Comparison of ENCODE assay signal across 23 cellular contexts in genomic region chr4:158300012-158300411, GRCh38.
DNase-seq lines count a peak whose midpoint lies in the region; ATAC-seq, FAIRE-seq and TF ChIP-seq lines count a peak whose summit lies in the region.
"Had no signal": no experiment of that assay in that cellular context is flagged by ENCODE, and none has a peak within 500 bp of the region (broad histone marks: within the 10 kb centered on the region; RNA-seq: fewer than 3 reads in every experiment).

No MANE protein-coding gene starts in this region.

- no peaks in the 10 kb centered on the region for H3K27me3 Mint-ChIP-seq in MCF 10A (ENCODE audit: insufficient read depth, unreplicated experiment)
- H3K27me3 Mint-ChIP-seq: CD4-positive, CD25-positive, alpha-beta regulatory T cell; IgD-negative memory B cell had no signal

- H3K27me3 ChIP-seq in body of pancreas (no peaks in the 10 kb centered on the region), small intestine (ENCODE audit: control insufficient read depth in 2 of 2, insufficient read depth in 2 of 2, low read length in 2 of 2) (no peaks in the 10 kb centered on the region), colonic mucosa (no peaks in the 10 kb centered on the region)
- H3K27me3 ChIP-seq: BLaER1, SJSA1 had no signal

- H3K9me3 ChIP-seq in body of pancreas (peaks cover 0 to 6% (median 0%) of the 10 kb centered on the region in 3 donors), small intestine (ENCODE audit: control insufficient read depth, low read depth) (no peaks in the 10 kb centered on the region), colonic mucosa (no peaks in the 10 kb centered on the region)
- H3K9me3 ChIP-seq: HAP-1, SJSA1 had no signal

- H3K4me1 Mint-ChIP-seq in MCF 10A (ENCODE audit: insufficient read depth, unreplicated experiment) = peaks cover 49% of the 10 kb centered on the region
- H3K4me1 Mint-ChIP-seq: CD4-positive, CD25-positive, alpha-beta regulatory T cell; IgD-negative memory B cell had no signal

- WGBS in body of pancreas, 2 donors = 15 to 20% methylated on average over 3 of the region's 3 CpGs
- 7 to 31% (median 17%) methylated on average over 3 of the region's 3 CpGs for WGBS in small intestine, 3 donors

- H3K27ac ChIP-seq in body of pancreas (peak overlapping the region; percentile 62 to 75 (median 70)), small intestine (ENCODE audit: low read depth in 1 of 2, low read length in 1 of 2) (no peak overlapping the region), colonic mucosa (no peak overlapping the region)
- H3K27ac ChIP-seq: BLaER1, SJSA1 had no signal

- no peak for ATAC-seq in body of pancreas
- ATAC-seq: Right ventricle myocardium inferior had no signal

- intact Hi-C loops in body of pancreas (cut with DNase I) (no loop called here), colonic mucosa (cut with DNase I) (no loop called here), MCF 10A (cut with micrococcal nuclease) (no loop called here)

- H3K36me3 Mint-ChIP-seq in MCF 10A (ENCODE audit: insufficient read depth, unreplicated experiment) = no peaks in the 10 kb centered on the region
- H3K36me3 Mint-ChIP-seq: CD4-positive, CD25-positive, alpha-beta regulatory T cell; IgD-negative memory B cell had no signal

- H3K27ac Mint-ChIP-seq in MCF 10A (ENCODE audit: low read depth, unreplicated experiment) = no peak overlapping the region
- H3K27ac Mint-ChIP-seq: CD4-positive, CD25-positive, alpha-beta regulatory T cell; HFFc6; IgD-negative memory B cell had no signal

- no peak overlapping the region for H3K4me3 ChIP-seq in body of pancreas
- no peak overlapping the region for H3K4me3 ChIP-seq in small intestine (ENCODE audit: low read depth in 1 of 2, low read length in 2 of 2)
- H3K4me3 ChIP-seq in colonic mucosa = no peak overlapping the region
- H3K4me3 ChIP-seq: BLaER1, HAP-1, SJSA1 had no signal

- CTCF ChIA-PET in MCF 10A (lab: Yijun Ruan, JAX) = interaction anchor here (0.6 to 3.0 kb wide), 4 partner anchors 14 to 968 kb away, joined by 4 to 10 read pairs (median 4); no protein-coding TSS in a partner anchor

- POLR2A ChIA-PET in MCF 10A (lab: Yijun Ruan, JAX) = no interaction called here

- no peak overlapping the region for H3K4me3 Mint-ChIP-seq in MCF 10A (ENCODE audit: unreplicated experiment)
- H3K4me3 Mint-ChIP-seq: CD4-positive, CD25-positive, alpha-beta regulatory T cell; HFFc6; IgD-negative memory B cell had no signal

- no peaks in the 10 kb centered on the region for H3K36me3 ChIP-seq in body of pancreas (replicated peaks in 1 of 2; ENCODE audit: insufficient read depth in 1 of 2, low read depth in 2 of 2)
- H3K36me3 ChIP-seq in small intestine (ENCODE audit: control insufficient read depth in 2 of 2, insufficient read depth in 2 of 2, low read length in 2 of 2) = no peaks in the 10 kb centered on the region
- H3K36me3 ChIP-seq in colonic mucosa = no peaks in the 10 kb centered on the region
- H3K36me3 ChIP-seq: BLaER1, HAP-1, SJSA1 had no signal

- H3K4me1 ChIP-seq in body of pancreas (peaks cover 21% of the 10 kb centered on the region), small intestine (ENCODE audit: control insufficient read depth in 2 of 2, insufficient read depth in 1 of 2, low read depth in 1 of 2, low read length in 1 of 2) (no peaks in the 10 kb centered on the region), colonic mucosa (no peaks in the 10 kb centered on the region)
- H3K4me1 ChIP-seq: BLaER1 had no signal

- TF ChIP-seq CTCF in body of pancreas (IDR thresholded peaks at IDR 0.05) = no peak
- TF ChIP-seq CTCF in colonic mucosa (IDR thresholded peaks at IDR 0.05) = no peak
- TF ChIP-seq CTCF in MCF 10A (IDR thresholded peaks at IDR 0.05; ENCODE audit: unreplicated experiment) = no peak

- H3K9me3 Mint-ChIP-seq in MCF 10A (ENCODE audit: unreplicated experiment) = peaks cover 11% of the 10 kb centered on the region
- H3K9me3 Mint-ChIP-seq: HFFc6 had no signal

- no TSS peak for BruUV-seq in MCF 10A (replicated peaks; lab: Mats Ljungman, UMichigan)

- FAIRE-seq in small intestine (lab: Jason Lieb, UNC) = peak; percentile 10
- FAIRE-seq: G401.6 had no signal

- no peak overlapping the region for H3K9ac ChIP-seq in colonic mucosa (ENCODE audit: low read depth in 2 of 2, low read length in 2 of 2)
- H3K9ac ChIP-seq: BLaER1 had no signal

- DNase-seq in HT-29 (ENCODE audit: low spot score) = peak; percentile 12
- DNase-seq in body of pancreas = no peak
- peak; percentile 37 for DNase-seq in glomerular endothelial cell (ENCODE audit: extremely low read depth, low read depth, low spot score)
- DNase-seq in small intestine = peak; percentile 11
- no peak for DNase-seq in colonic mucosa
- DNase-seq in DMS79 (lab: John Stamatoyannopoulos, UW) = no peak
- no peak for DNase-seq in MCF 10A (ENCODE audit: unreplicated experiment)
- DNase-seq: CD4-positive, CD25-positive, alpha-beta regulatory T cell; DMS153; GOT3; HFFc6; NCI-H1105; NCI-H1436 treated with DMSO at 0.1 percent for 48 hours; NCI-H187 treated with DMSO at 0.1 percent for 48 hours; NCI-H2171 treated with DMSO at 0.1 percent for 48 hours; NCI-H524; NCI-H774 had no signal

- TF ChIP-seq POLR2A in body of pancreas (IDR thresholded peaks at IDR 0.05) = no peak

Comparison
In these comparisons a context has a peak if more than half of its experiments do, and no peak if none do; other contexts are left out.
1. DNase-seq: peak in HT-29 (single experiment), glomerular endothelial cell (single experiment) and small intestine (single experiment); none in body of pancreas (0 of 4), colonic mucosa (single experiment), DMS79 (single experiment) and MCF 10A (single experiment).
2. H3K27ac ChIP-seq: peak in body of pancreas (4 of 4); none in small intestine (0 of 2) and colonic mucosa (single experiment).